ENCODE assay signal across 1 cellular context in genomic region chr16:81095653-81095952, GRCh38.
A peak's percentile ranks its signal among the peaks of the same experiment; 100 is the strongest.
TF ChIP-seq lines count a peak whose summit lies in the region.

No MANE protein-coding gene starts in this region.

TF ChIP-seq in HepG2, 621 proteins besides CTCF, POLR2A, EP300 and RAD21 (continued from another document and continues in another):
- TF ChIP-seq MLXIP (CRISPR knock-in tag; IDR thresholded peaks at IDR 0.05; ENCODE audit: borderline replicate concordance) = no peak
- no peak; the same call in 1 of the 2 replicates for TF ChIP-seq FOSL2 (CRISPR knock-in tag; IDR thresholded peaks at IDR 0.05)
- TF ChIP-seq KLF9 (CRISPR knock-in tag; IDR thresholded peaks at IDR 0.05; ENCODE audit: low read depth) = no peak
- TF ChIP-seq FOXM1 (CRISPR knock-in tag; IDR thresholded peaks at IDR 0.05) = no peak
- TF ChIP-seq KLF6 (CRISPR knock-in tag; IDR thresholded peaks at IDR 0.05) = no peak
- no peak for TF ChIP-seq SETDB1 (CRISPR knock-in tag; IDR thresholded peaks at IDR 0.05; ENCODE audit: borderline replicate concordance)
- TF ChIP-seq ATF6 (CRISPR knock-in tag; conservative IDR thresholded peaks at IDR 0.05) = no peak
- no peak for TF ChIP-seq SRF (IDR thresholded peaks at IDR 0.05; ENCODE audit: low read depth, low read length)
- no peak for TF ChIP-seq ZNF580 (CRISPR knock-in tag; IDR thresholded peaks at IDR 0.05; ENCODE audit: borderline replicate concordance, low read depth)
- no peak for TF ChIP-seq ZNF407 (CRISPR knock-in tag; IDR thresholded peaks at IDR 0.05; ENCODE audit: not compliant biosample characterization)
- TF ChIP-seq NFKBIZ (CRISPR knock-in tag; IDR thresholded peaks at IDR 0.05) = no peak
- no peak for TF ChIP-seq CAMTA2 (CRISPR knock-in tag; IDR thresholded peaks at IDR 0.05; ENCODE audit: borderline replicate concordance)
- TF ChIP-seq MED13 (CRISPR knock-in tag; IDR thresholded peaks at IDR 0.05) = no peak
- TF ChIP-seq ZKSCAN1 (IDR thresholded peaks at IDR 0.05; ENCODE audit: low read length) = no peak
- no peak for TF ChIP-seq MAZ (IDR thresholded peaks at IDR 0.05; ENCODE audit: borderline replicate concordance, low read depth, low read length)
- TF ChIP-seq MAZ (CRISPR knock-in tag; IDR thresholded peaks at IDR 0.05; ENCODE audit: low read depth) = no peak
- TF ChIP-seq ZNF788 (CRISPR knock-in tag; IDR thresholded peaks at IDR 0.05; ENCODE audit: borderline replicate concordance) = 0 out of 2 replicates have a peak, but pooled peaks have one; percentile 12
- peak; percentile 84 for TF ChIP-seq PHF8 (CRISPR knock-in tag; IDR thresholded peaks at IDR 0.05)
- 0 out of 2 replicates have a peak, but pooled peaks have one; percentile 15 for TF ChIP-seq ZNF281 (CRISPR knock-in tag; IDR thresholded peaks at IDR 0.05; ENCODE audit: borderline replicate concordance)
- TF ChIP-seq KDM4B (CRISPR knock-in tag; IDR thresholded peaks at IDR 0.05) = 0 out of 2 replicates have a peak, but pooled peaks have one; percentile 24
- no peak for TF ChIP-seq HBP1 (CRISPR knock-in tag; IDR thresholded peaks at IDR 0.05; ENCODE audit: low read depth)
- TF ChIP-seq HMG20B (CRISPR knock-in tag; conservative IDR thresholded peaks at IDR 0.05) = 0 out of 2 replicates have a peak, but pooled peaks have one; percentile 17
- TF ChIP-seq KLF12 (CRISPR knock-in tag; IDR thresholded peaks at IDR 0.05; ENCODE audit: borderline replicate concordance) = no peak
- no peak for TF ChIP-seq FOSL1 (CRISPR knock-in tag; IDR thresholded peaks at IDR 0.05; ENCODE audit: borderline replicate concordance)
- no peak for TF ChIP-seq CC2D1A (CRISPR knock-in tag; IDR thresholded peaks at IDR 0.05)
- TF ChIP-seq XRCC5 (optimal IDR thresholded peaks at IDR 0.05; ENCODE audit: low read length) = no peak
- TF ChIP-seq MBNL3 (CRISPR knock-in tag; conservative IDR thresholded peaks at IDR 0.05) = no peak
- no peak for TF ChIP-seq SRSF9 (IDR thresholded peaks at IDR 0.05; ENCODE audit: borderline replicate concordance, insufficient read depth, low read depth, low read length, poor library complexity, severe bottlenecking)
- no peak for TF ChIP-seq SMARCC2 (IDR thresholded peaks at IDR 0.05)
- 0 out of 2 replicates have a peak, but pooled peaks have one; percentile 84 for TF ChIP-seq HOXA9 (CRISPR knock-in tag; IDR thresholded peaks at IDR 0.05; ENCODE audit: borderline replicate concordance)
- no peak; the same call in 1 of the 2 replicates for TF ChIP-seq NFE2L1 (CRISPR knock-in tag; IDR thresholded peaks at IDR 0.05; ENCODE audit: borderline replicate concordance)
- no peak for TF ChIP-seq PHF20 (CRISPR knock-in tag; IDR thresholded peaks at IDR 0.05)
- no peak for TF ChIP-seq ZNF282 (IDR thresholded peaks at IDR 0.05; ENCODE audit: partially characterized antibody)
- TF ChIP-seq FOXP1 (IDR thresholded peaks at IDR 0.05) = no peak
- TF ChIP-seq FOXP1 (CRISPR knock-in tag; IDR thresholded peaks at IDR 0.05) = no peak
- TF ChIP-seq PCBP1 (IDR thresholded peaks at IDR 0.05; ENCODE audit: borderline replicate concordance, low read depth, low read length) = 0 out of 2 replicates have a peak, but pooled peaks have one; percentile 3
- no peak for TF ChIP-seq ZNF557 (CRISPR knock-in tag; IDR thresholded peaks at IDR 0.05)
- TF ChIP-seq ZSCAN22 (CRISPR knock-in tag; IDR thresholded peaks at IDR 0.05) = no peak
- 0 out of 2 replicates have a peak, but pooled peaks have one; percentile 29 for TF ChIP-seq ZFP82 (CRISPR knock-in tag; IDR thresholded peaks at IDR 0.05; ENCODE audit: borderline replicate concordance)
- TF ChIP-seq TP53 (CRISPR knock-in tag; conservative IDR thresholded peaks at IDR 0.05) = no peak
- TF ChIP-seq ZNF746 (CRISPR knock-in tag; IDR thresholded peaks at IDR 0.05) = 0 out of 2 replicates have a peak, but pooled peaks have one; percentile 29
- TF ChIP-seq FOXK2 (IDR thresholded peaks at IDR 0.05) = no peak
- no peak for TF ChIP-seq RBAK (CRISPR knock-in tag; IDR thresholded peaks at IDR 0.05)
